1 cellular context compared by ENCODE assay signal in the genomic region with DNA sequence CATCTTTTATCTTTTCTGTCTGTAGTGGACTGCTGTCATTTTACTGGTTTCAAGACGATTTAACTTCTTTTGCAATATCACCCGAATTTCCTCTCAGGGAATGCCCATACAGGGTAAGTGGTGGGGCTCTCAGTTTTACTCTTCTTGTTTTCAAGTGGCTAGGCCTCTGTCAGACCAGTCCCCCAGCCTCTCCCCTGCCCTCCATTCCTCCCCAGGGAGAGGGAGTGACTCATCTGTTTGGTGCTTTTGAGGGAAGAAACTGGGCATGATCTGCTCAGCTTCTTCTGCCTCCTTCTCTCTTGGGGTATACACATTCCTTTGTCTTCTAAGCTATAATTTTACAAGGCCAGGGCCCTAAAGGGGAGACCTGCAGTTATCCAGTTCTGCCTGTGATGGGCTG.
TF ChIP-seq lines count a peak whose summit lies in the region.

No MANE protein-coding gene starts in this region.

TF ChIP-seq in IMR-90, 13 proteins besides CTCF, POLR2A, EP300 and RAD21:
- TF ChIP-seq, protein P1, sequence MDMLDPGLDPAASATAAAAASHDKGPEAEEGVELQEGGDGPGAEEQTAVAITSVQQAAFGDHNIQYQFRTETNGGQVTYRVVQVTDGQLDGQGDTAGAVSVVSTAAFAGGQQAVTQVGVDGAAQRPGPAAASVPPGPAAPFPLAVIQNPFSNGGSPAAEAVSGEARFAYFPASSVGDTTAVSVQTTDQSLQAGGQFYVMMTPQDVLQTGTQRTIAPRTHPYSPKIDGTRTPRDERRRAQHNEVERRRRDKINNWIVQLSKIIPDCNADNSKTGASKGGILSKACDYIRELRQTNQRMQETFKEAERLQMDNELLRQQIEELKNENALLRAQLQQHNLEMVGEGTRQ (IDR thresholded peaks at IDR 0.05; ENCODE audit: low read depth, low read length), result no peak
- TF ChIP-seq MAFK (IDR thresholded peaks at IDR 0.05; ENCODE audit: low read depth, low read length) (no peak), NFE2L2 (IDR thresholded peaks at IDR 0.05; ENCODE audit: low read depth, low read length) (no peak), RCOR1 (IDR thresholded peaks at IDR 0.05; ENCODE audit: insufficient replicate concordance, low read length) (no peak), MXI1 (IDR thresholded peaks at IDR 0.05; ENCODE audit: borderline replicate concordance, low read depth, low read length) (no peak), RFX5 (IDR thresholded peaks at IDR 0.05; ENCODE audit: low read depth, low read length) (no peak), MAZ (IDR thresholded peaks at IDR 0.05; ENCODE audit: borderline replicate concordance, low read depth, low read length) (no peak), SMC3 (IDR thresholded peaks at IDR 0.05; ENCODE audit: low read depth, low read length) (no peak), CHD1 (IDR thresholded peaks at IDR 0.05; ENCODE audit: low read depth, low read length) (no peak), CEBPB (IDR thresholded peaks at IDR 0.05; ENCODE audit: low read depth, low read length) (no peak)
TF ChIP-seq in IMR-90: peak in this region for 0.
